In genomic region chr4:173170210-173170778, GRCh38 we compare ENCODE assay signal across 8 cellular contexts. TPM values are rescaled to one million over a fixed set of nuclear protein-coding genes. Genes with fewer than 3 reads are reported as not detected.
DNase-seq lines count a peak whose midpoint lies in the region; ATAC-seq and TF ChIP-seq lines count a peak whose summit lies in the region.

No MANE protein-coding gene starts in this region.

- H3K36me3 Mint-ChIP-seq in CD4-positive, alpha-beta T cell (ENCODE audit: low read depth): peaks cover 7% of the 10 kb centered on the region
- peaks cover 17% of the 10 kb centered on the region for H3K36me3 Mint-ChIP-seq in effector memory CD8-positive, alpha-beta T cell (ENCODE audit: insufficient read depth)
- no peaks in the 10 kb centered on the region for H3K36me3 Mint-ChIP-seq in neural crest cell (ENCODE audit: low read depth)

- no peak for ATAC-seq in CD4-positive, alpha-beta T cell (ENCODE audit: poor library complexity)
- no peak for ATAC-seq in effector memory CD8-positive, alpha-beta T cell (replicated peaks)
- ATAC-seq in HG03108 (IDR thresholded peaks at IDR 0.05; ENCODE audit: unreplicated experiment): no peak
- ATAC-seq in GM18909 (IDR thresholded peaks at IDR 0.05; ENCODE audit: poor library complexity, unreplicated experiment): no peak

- TF ChIP-seq CTCF in CD4-positive, alpha-beta T cell (IDR thresholded peaks at IDR 0.05): no peak
- no peak for TF ChIP-seq CTCF in neural crest cell (conservative IDR thresholded peaks at IDR 0.05)

- H3K27ac Mint-ChIP-seq in CD4-positive, alpha-beta T cell: peak overlapping the region; percentile 65
- H3K27ac Mint-ChIP-seq in effector memory CD8-positive, alpha-beta T cell: peak overlapping the region; percentile 60 to 86
- peak overlapping the region; percentile 65 for H3K27ac Mint-ChIP-seq in neural crest cell (ENCODE audit: unreplicated experiment)

- no peak for DNase-seq in CD4-positive, alpha-beta T cell
- peak; percentile 66 for DNase-seq in NCI-H82 (lab: John Stamatoyannopoulos, UW)
- no peak for DNase-seq in effector memory CD8-positive, alpha-beta T cell
- no peak for DNase-seq in neural crest cell (ENCODE audit: low read depth, low spot score)
- DNase-seq in cerebellar nuclear complex (lab: John Stamatoyannopoulos, UW): no peak
- no peak for DNase-seq in DMS114 treated with DMSO at 0.1 percent for 48 hours (lab: John Stamatoyannopoulos, UW; ENCODE audit: unreplicated experiment)

- no peaks in the 10 kb centered on the region for H3K27me3 Mint-ChIP-seq in CD4-positive, alpha-beta T cell
- H3K27me3 Mint-ChIP-seq in effector memory CD8-positive, alpha-beta T cell: no peaks in the 10 kb centered on the region
- no peaks in the 10 kb centered on the region for H3K27me3 Mint-ChIP-seq in neural crest cell (ENCODE audit: low read depth)

- H3K9me3 Mint-ChIP-seq in CD4-positive, alpha-beta T cell: no peaks in the 10 kb centered on the region
- no peaks in the 10 kb centered on the region for H3K9me3 Mint-ChIP-seq in effector memory CD8-positive, alpha-beta T cell
- H3K9me3 Mint-ChIP-seq in neural crest cell: no peaks in the 10 kb centered on the region

- peak overlapping the region; percentile 92 for H3K4me3 Mint-ChIP-seq in CD4-positive, alpha-beta T cell
- H3K4me3 Mint-ChIP-seq in effector memory CD8-positive, alpha-beta T cell: peak overlapping the region; percentile 78 to 84
- H3K4me3 Mint-ChIP-seq in neural crest cell: peak overlapping the region; percentile 88

- H3K4me1 Mint-ChIP-seq in CD4-positive, alpha-beta T cell (ENCODE audit: low read depth): peaks cover 62% of the 10 kb centered on the region
- peaks cover 19 to 57% of the 10 kb centered on the region in 2 donors for H3K4me1 Mint-ChIP-seq in effector memory CD8-positive, alpha-beta T cell (ENCODE audit: low read depth in 2 of 2)
- peaks cover 36% of the 10 kb centered on the region for H3K4me1 Mint-ChIP-seq in neural crest cell

- no peaks in the 10 kb centered on the region for H3K9me3 ChIP-seq in CD4-positive, alpha-beta T cell (ENCODE audit: control insufficient read depth, low read length)

- no peaks in the 10 kb centered on the region for H3K27me3 ChIP-seq in CD4-positive, alpha-beta T cell (ENCODE audit: control insufficient read depth, insufficient read depth, low read length)

- intact Hi-C loops in CD4-positive, alpha-beta T cell (cut with DNase I, micrococcal nuclease): loop anchor here in 1 of 2 experiments (10.0 kb wide), 1 partner anchor 155 kb away; no protein-coding TSS in a partner anchor

- CTCF ChIA-PET in CD4-positive, alpha-beta T cell (lab: Charles Lee): interaction anchor here (1.5 kb wide), 1 partner anchor 20 kb away, joined by 3 read pairs; no protein-coding TSS in a partner anchor

- H3K27ac ChIP-seq in CD4-positive, alpha-beta T cell (ENCODE audit: low read depth, low read length): peak overlapping the region; percentile 30

- POLR2A ChIA-PET in CD4-positive, alpha-beta T cell (lab: Charles Lee): interaction anchor here (0.6 to 1.3 kb wide), 3 partner anchors 8 to 200 kb away, joined by 3 read pairs; partner anchors contain the start of gene SAP30

RNA-seq across cellular contexts. Expression of gene GALNT7, which starts 1.7 kb away (rescaled TPM):
- total RNA-seq in CD4-positive, alpha-beta T cell: 1 to 10 TPM; 4.6 to 4.8 TPM
- 34.5 and 36.2 TPM in 2 replicates for total RNA-seq in neural crest cell
